Comparison of ENCODE assay signal across 18 cellular contexts in genomic region chr1:6462412-6463119, GRCh38. TPM values are rescaled to one million over a fixed set of nuclear protein-coding genes. Genes with fewer than 3 reads are reported as not detected.
A peak's percentile ranks its signal among the peaks of the same experiment; 100 is the strongest.
DNase-seq lines count a peak whose midpoint lies in the region; ATAC-seq and TF ChIP-seq lines count a peak whose summit lies in the region.
"Had no signal": no experiment of that assay in that cellular context is flagged by ENCODE, and none has a peak within 500 bp of the region (broad histone marks: within the 10 kb centered on the region; RNA-seq: fewer than 3 reads in every experiment).

No MANE protein-coding gene starts in this region.

- no peak overlapping the region for H3K4me2 ChIP-seq in GM23248 (ENCODE audit: unreplicated experiment)

- no peak overlapping the region for H3K4me3 ChIP-seq in effector memory CD4-positive, alpha-beta T cell (ENCODE audit: insufficient read depth, low read depth, low read length, poor library complexity, severe bottlenecking)
- H3K4me3 ChIP-seq in GM23248, result no peak overlapping the region
- H3K4me3 ChIP-seq: HAP-1, ovary, testis had no signal

- 60 to 69% methylated on average over 13 of the region's 13 CpGs for WGBS in GM23248 (ENCODE audit: low coverage in 1 of 2, low lambda C conversion rate in 2 of 2, missing lambda C conversion rate in 2 of 2), 2 experiments

- no peaks in the 10 kb centered on the region for H3F3A ChIP-seq in GM23248 (ENCODE audit: insufficient read depth)

- H2AFZ ChIP-seq in GM23248, result no peak overlapping the region

- in situ Hi-C loops in GM23248 (cut with MboI), result no loop called here

- ATAC-seq in WTC11, result no peak
- ATAC-seq in stimulated activated effector memory CD8-positive, alpha-beta T cell treated with anti-CD3 and anti-CD28 coated beads, Interleukin-12 subunit alpha, Interleukin-12 subunit beta, amount 100 ng/mL, for 72 hours, result no peak
- ATAC-seq: left cardiac atrium had no signal

- H3K9me3 ChIP-seq in effector memory CD4-positive, alpha-beta T cell (ENCODE audit: control insufficient read depth, low read length), result no peaks in the 10 kb centered on the region
- H3K9me3 ChIP-seq in GM23248 (ENCODE audit: low read depth), result no peaks in the 10 kb centered on the region
- H3K9me3 ChIP-seq: HAP-1, ovary, testis had no signal

- no peaks in the 10 kb centered on the region for H3K27me3 ChIP-seq in effector memory CD4-positive, alpha-beta T cell (replicated peaks; ENCODE audit: control insufficient read depth, insufficient read depth, low read length, poor library complexity, severe bottlenecking)
- peaks cover 19% of the 10 kb centered on the region for H3K27me3 ChIP-seq in GM23248 (replicated peaks; ENCODE audit: insufficient read depth)
- H3K27me3 ChIP-seq: ovary, testis had no signal

- peaks cover 27% of the 10 kb centered on the region for H3K36me3 ChIP-seq in effector memory CD4-positive, alpha-beta T cell (ENCODE audit: control insufficient read depth, insufficient read depth, low read length)
- H3K36me3 ChIP-seq in GM23248 (ENCODE audit: low read depth), result no peaks in the 10 kb centered on the region
- H3K36me3 ChIP-seq: HAP-1, ovary had no signal

- no peak overlapping the region for H3K9ac ChIP-seq in GM23248

- no peaks in the 10 kb centered on the region for H3K79me2 ChIP-seq in GM23248 (ENCODE audit: insufficient read depth)

- TF ChIP-seq CTCF in WTC11 (IDR thresholded peaks at IDR 0.05), result no peak

- peaks cover 40% of the 10 kb centered on the region for H3K36me3 Mint-ChIP-seq in activated naive CD4-positive, alpha-beta T cell treated with anti-CD3 and anti-CD28 coated beads, Interleukin-2, amount 10 ng/mL, durations not matched to agents 7 days and 5 days
- peaks cover 7% of the 10 kb centered on the region for H3K36me3 Mint-ChIP-seq in WTC11
- H3K36me3 Mint-ChIP-seq in stimulated activated effector memory CD8-positive, alpha-beta T cell treated with anti-CD3 and anti-CD28 coated beads, Interleukin-12 subunit alpha, Interleukin-12 subunit beta, amount 100 ng/mL, for 72 hours, result peaks cover 48% of the 10 kb centered on the region

- H3K27ac Mint-ChIP-seq in activated naive CD4-positive, alpha-beta T cell treated with anti-CD3 and anti-CD28 coated beads, Interleukin-2, amount 10 ng/mL, durations not matched to agents 7 days and 5 days, result peak overlapping the region; percentile 81
- peak overlapping the region; percentile 92 for H3K27ac Mint-ChIP-seq in WTC11
- H3K27ac Mint-ChIP-seq in stimulated activated effector memory CD8-positive, alpha-beta T cell treated with anti-CD3 and anti-CD28 coated beads, Interleukin-12 subunit alpha, Interleukin-12 subunit beta, amount 100 ng/mL, for 72 hours, result peak overlapping the region; percentile 96

- no peak for DNase-seq in activated naive CD4-positive, alpha-beta T cell treated with anti-CD3 and anti-CD28 coated beads, Interleukin-2, amount 10 ng/mL, durations not matched to agents 7 days and 5 days
- no peak for DNase-seq in activated naive CD4-positive, alpha-beta T cell treated with Interleukin-2 at 50 U/mL for 16 hours
- DNase-seq in WTC11 (ENCODE audit: low spot score) (no peak), GM23248 (no peak), anterior cingulate cortex (lab: John Stamatoyannopoulos, UW) (no peak), NCI-H446 treated with DMSO at 0.1 percent for 48 hours (lab: John Stamatoyannopoulos, UW) (no peak)
- DNase-seq in effector memory CD4-positive, alpha-beta T cell, result no peak
- no peak for DNase-seq in stimulated activated effector memory CD8-positive, alpha-beta T cell treated with anti-CD3 and anti-CD28 coated beads, Interleukin-12 subunit alpha, Interleukin-12 subunit beta, amount 100 ng/mL, for 72 hours (ENCODE audit: low spot score in 2 of 2)
- DNase-seq: activated gamma-delta T cell treated with Interleukin-2 at 50 U/mL for 16 hours, left cardiac atrium, NCI-H226, ovary, Right ventricle myocardium superior, T1000, testis had no signal

- peak overlapping the region; percentile 63 for H3K4me3 Mint-ChIP-seq in activated naive CD4-positive, alpha-beta T cell treated with anti-CD3 and anti-CD28 coated beads, Interleukin-2, amount 10 ng/mL, durations not matched to agents 7 days and 5 days
- H3K4me3 Mint-ChIP-seq in WTC11, result no peak overlapping the region
- H3K4me3 Mint-ChIP-seq in stimulated activated effector memory CD8-positive, alpha-beta T cell treated with anti-CD3 and anti-CD28 coated beads, Interleukin-12 subunit alpha, Interleukin-12 subunit beta, amount 100 ng/mL, for 72 hours, result peak overlapping the region; percentile 75

- no peaks in the 10 kb centered on the region for H3K9me2 ChIP-seq in GM23248 (ENCODE audit: insufficient read depth)

- peaks cover 4% of the 10 kb centered on the region for H3K27me3 Mint-ChIP-seq in activated naive CD4-positive, alpha-beta T cell treated with anti-CD3 and anti-CD28 coated beads, Interleukin-2, amount 10 ng/mL, durations not matched to agents 7 days and 5 days
- H3K27me3 Mint-ChIP-seq in WTC11 (ENCODE audit: low read depth), result peaks cover 2% of the 10 kb centered on the region; the same call in 1 of the 2 replicates

- no peaks in the 10 kb centered on the region for H3K9me3 Mint-ChIP-seq in activated naive CD4-positive, alpha-beta T cell treated with anti-CD3 and anti-CD28 coated beads, Interleukin-2, amount 10 ng/mL, durations not matched to agents 7 days and 5 days
- H3K9me3 Mint-ChIP-seq in WTC11, result no peaks in the 10 kb centered on the region
- no peaks in the 10 kb centered on the region for H3K9me3 Mint-ChIP-seq in stimulated activated effector memory CD8-positive, alpha-beta T cell treated with anti-CD3 and anti-CD28 coated beads, Interleukin-12 subunit alpha, Interleukin-12 subunit beta, amount 100 ng/mL, for 72 hours

- CTCF ChIA-PET in activated naive CD4-positive, alpha-beta T cell treated with anti-CD3 and anti-CD28 coated beads, Interleukin-2, amount 10 ng/mL, durations not matched to agents 7 days and 5 days (lab: Charles Lee), result interaction anchor here (0.8 to 1.1 kb wide), 2 partner anchors 9 to 17 kb away, joined by 3 read pairs; no protein-coding TSS in a partner anchor
- CTCF ChIA-PET in WTC11 (lab: Charles Lee), result interaction anchor here (1.4 to 1.8 kb wide), 3 partner anchors 9 to 39 kb away, joined by 5 to 6 read pairs (median 5); no protein-coding TSS in a partner anchor

- H3K4me1 Mint-ChIP-seq in activated naive CD4-positive, alpha-beta T cell treated with anti-CD3 and anti-CD28 coated beads, Interleukin-2, amount 10 ng/mL, durations not matched to agents 7 days and 5 days, result peaks cover 63% of the 10 kb centered on the region
- H3K4me1 Mint-ChIP-seq in WTC11, result peaks cover 21% of the 10 kb centered on the region
- peaks cover 61% of the 10 kb centered on the region for H3K4me1 Mint-ChIP-seq in stimulated activated effector memory CD8-positive, alpha-beta T cell treated with anti-CD3 and anti-CD28 coated beads, Interleukin-12 subunit alpha, Interleukin-12 subunit beta, amount 100 ng/mL, for 72 hours

- peak overlapping the region; percentile 96 for H3K27ac ChIP-seq in effector memory CD4-positive, alpha-beta T cell (ENCODE audit: insufficient read depth, low read length, poor library complexity, severe bottlenecking)
- H3K27ac ChIP-seq in GM23248, result no peak overlapping the region
- H3K27ac ChIP-seq: ovary, testis had no signal

- H4K20me1 ChIP-seq in GM23248 (ENCODE audit: insufficient read depth), result no peaks in the 10 kb centered on the region

- H3K4me1 ChIP-seq in effector memory CD4-positive, alpha-beta T cell (ENCODE audit: control insufficient read depth, insufficient read depth, low read length, poor library complexity, severe bottlenecking), result peaks cover 73% of the 10 kb centered on the region
- H3K4me1 ChIP-seq in GM23248 (ENCODE audit: insufficient read depth), result no peaks in the 10 kb centered on the region
- H3K4me1 ChIP-seq: HAP-1, testis had no signal

- POLR2A ChIA-PET in WTC11 (lab: Charles Lee), result no interaction called here

TF ChIP-seq in WTC11, 78 proteins besides CTCF, POLR2A, EP300 and RAD21 (continues in another document):
- TF ChIP-seq ATF1 (CRISPR knock-in tag; IDR thresholded peaks at IDR 0.05), result no peak
- TF ChIP-seq ZNF281 (CRISPR knock-in tag; IDR thresholded peaks at IDR 0.05), result no peak

RNA-seq across cellular contexts. Expression of gene TNFRSF25, which starts 3.4 kb away (rescaled TPM):
- 19.5 to 26.1 TPM (median 22.6 TPM) in 3 replicates for total RNA-seq in WTC11 (2021)
- total RNA-seq in GM23248 (2014; rRNA removed; shearing (Covaris generic)), result 5.6 and 12.1 TPM in 2 replicates
- polyA plus RNA-seq in GM23248 (2016; fragmentation: Nextera tagmentation; extraction: Ambion mirVana), result 2.5 and 3.1 TPM in 2 replicates

RNA-seq across cellular contexts. Expression of gene PLEKHG5, which starts 28.9 kb away (rescaled TPM):
- 27.5 to 32.0 TPM (median 30.8 TPM) in 3 replicates for total RNA-seq in WTC11 (2021)
- 7.0 and 7.6 TPM in 2 replicates for total RNA-seq in GM23248 (2014; rRNA removed; shearing (Covaris generic))
- polyA plus RNA-seq in GM23248 (2016; fragmentation: Nextera tagmentation; extraction: Ambion mirVana), result 2.0 and 2.8 TPM in 2 replicates

RNA-seq across cellular contexts. Expression of gene ESPN, which starts 38.0 kb away (rescaled TPM):
- total RNA-seq in WTC11 (2021), result 46.1 to 70.3 TPM (median 68.1 TPM) in 3 replicates
- total RNA-seq in GM23248 (2014; rRNA removed; shearing (Covaris generic)), result not detected in 2 replicates
- polyA plus RNA-seq in GM23248 (2016; fragmentation: Nextera tagmentation; extraction: Ambion mirVana), result not detected in 2 replicates
- total RNA-seq: fibroblast of villous mesenchyme, HT1080 had no signal

RNA-seq across cellular contexts. Expression of gene HES2, which starts 42.8 kb away (rescaled TPM):
- 1.9 to 2.7 TPM (median 1.9 TPM) in 3 replicates for total RNA-seq in WTC11 (2021)
- total RNA-seq in GM23248 (2014; rRNA removed; shearing (Covaris generic)), result not detected in 2 replicates
- not detected in 2 replicates for polyA plus RNA-seq in GM23248 (2016; fragmentation: Nextera tagmentation; extraction: Ambion mirVana)
- total RNA-seq: Right ventricle myocardium superior had no signal
- polyA plus RNA-seq: ovary had no signal

Comparison
In these comparisons a context has a peak if more than half of its experiments do, and no peak if none do; other contexts are left out.
1. RNA of gene ESPN, which starts 38.0 kb away (total RNA-seq): 46.1 to 70.3 TPM in WTC11; not detected in GM23248; every median in the first group is over 10 times any median in the second.
2. Peak in every context shown above with its lines, with median percentiles within 50 percentile points of each other: H3K27ac Mint-ChIP-seq.